Comparison of ENCODE assay signal across 8 cellular contexts in genomic region chr1:60281360-60281932, GRCh38.
DNase-seq lines count a peak whose midpoint lies in the region; ATAC-seq and TF ChIP-seq lines count a peak whose summit lies in the region.

No MANE protein-coding gene starts in this region.

- H3F3A ChIP-seq in SU-DHL-6 (ENCODE audit: insufficient read depth) = no peaks in the 10 kb centered on the region

- peak; percentile 90 for TF ChIP-seq CTCF in AG10803 (conservative IDR thresholded peaks at IDR 0.05; ENCODE audit: low read length)
- TF ChIP-seq CTCF in SU-DHL-6 (IDR thresholded peaks at IDR 0.05; ENCODE audit: insufficient read depth, low read length, poor library complexity, severe bottlenecking) = peak; percentile 27
- peak; percentile 49 to 80 (median 68) for TF ChIP-seq CTCF in esophagus squamous epithelium (IDR thresholded peaks at IDR 0.05)
- TF ChIP-seq CTCF in nephron (IDR thresholded peaks at IDR 0.05; ENCODE audit: unreplicated experiment in 3 of 3) = peak; percentile 97 to 99 (median 98)

- no peak for TF ChIP-seq POLR2A in esophagus squamous epithelium (IDR thresholded peaks at IDR 0.05)

- H3K9ac ChIP-seq in SU-DHL-6 (ENCODE audit: low read length) = no peak overlapping the region

- no peak overlapping the region for H3K4me2 ChIP-seq in SU-DHL-6 (ENCODE audit: low read depth, low read length, poor library complexity, severe bottlenecking)

- peak; percentile 90 for ATAC-seq in GM18499 (IDR thresholded peaks at IDR 0.05; ENCODE audit: insufficient read depth, unreplicated experiment)
- peak; percentile 95 for ATAC-seq in HG02884 (IDR thresholded peaks at IDR 0.05; ENCODE audit: unreplicated experiment)

- no peaks in the 10 kb centered on the region for H3K36me3 Mint-ChIP-seq in nephron (ENCODE audit: low read depth)

- DNase-seq in AG10803 (ENCODE audit: low read depth) = peak; percentile 70
- peak; percentile 49 to 89 (median 72) for DNase-seq in NCI-H1417 (lab: John Stamatoyannopoulos, UW)
- DNase-seq in esophagus squamous epithelium (lab: John Stamatoyannopoulos, UW) = no peak
- DNase-seq in activated effector memory CD4-positive, alpha-beta T cell treated with Interleukin-2 at 50 U/mL for 16 hours = no peak

- no peak overlapping the region for H3K4me3 Mint-ChIP-seq in nephron

- intact Hi-C loops in esophagus squamous epithelium (cut with DNase I) = no loop called here

- no peaks in the 10 kb centered on the region for H4K20me1 ChIP-seq in SU-DHL-6 (ENCODE audit: low read depth, low read length)

- no peak overlapping the region for H3K27ac ChIP-seq in SU-DHL-6 (ENCODE audit: low read depth, low read length)
- H3K27ac ChIP-seq in esophagus squamous epithelium = no peak overlapping the region

- H3K4me1 ChIP-seq in esophagus squamous epithelium = peaks cover 0 to 19% (median 0%) of the 10 kb centered on the region in 3 donors

- H3K9me3 ChIP-seq in SU-DHL-6 (ENCODE audit: insufficient read depth, low read length) (no peaks in the 10 kb centered on the region), esophagus squamous epithelium (no peaks in the 10 kb centered on the region)

- no peak overlapping the region for H2AFZ ChIP-seq in SU-DHL-6 (ENCODE audit: low read depth, low read length, severe bottlenecking)

- H3K9me2 ChIP-seq in SU-DHL-6 (replicated peaks; ENCODE audit: insufficient read depth, low read length) = no peaks in the 10 kb centered on the region

- H3K27me3 Mint-ChIP-seq in nephron (ENCODE audit: low read depth) = no peaks in the 10 kb centered on the region

- 12 to 21% methylated on average over 9 of the region's 9 CpGs for WGBS in esophagus squamous epithelium, 2 donors

- H3K27me3 ChIP-seq in SU-DHL-6 (ENCODE audit: low read length) (no peaks in the 10 kb centered on the region), esophagus squamous epithelium (no peaks in the 10 kb centered on the region)

- H3K9me3 Mint-ChIP-seq in nephron = peaks cover 5% of the 10 kb centered on the region

- peak overlapping the region; percentile 18 to 81 (median 58) for H3K27ac Mint-ChIP-seq in nephron

- H3K4me3 ChIP-seq in AG10803 (ENCODE audit: low read length) (no peak overlapping the region), SU-DHL-6 (ENCODE audit: insufficient read depth, low read length, poor library complexity, severe bottlenecking) (no peak overlapping the region), esophagus squamous epithelium (no peak overlapping the region)

- no peaks in the 10 kb centered on the region for H3K79me2 ChIP-seq in SU-DHL-6 (ENCODE audit: insufficient read depth, low read length)

- H3K36me3 ChIP-seq in SU-DHL-6 (ENCODE audit: low read length) = no peaks in the 10 kb centered on the region
- no peaks in the 10 kb centered on the region for H3K36me3 ChIP-seq in esophagus squamous epithelium

- H3K4me1 Mint-ChIP-seq in nephron = peaks cover 51% of the 10 kb centered on the region

Comparison
In these comparisons a context has a peak if more than half of its experiments do, and no peak if none do; other contexts are left out.
1. DNase-seq: peak in AG10803 (single experiment) and NCI-H1417 (3 of 3); none in esophagus squamous epithelium (single experiment) and activated effector memory CD4-positive, alpha-beta T cell treated with Interleukin-2 at 50 U/mL for 16 hours (single experiment).
2. CTCF ChIP-seq: peak in every context shown above with its lines; median percentile 98 in nephron; 90 in AG10803; 68 in esophagus squamous epithelium; 27 in SU-DHL-6.